2 cellular contexts compared by ENCODE assay signal in the genomic region with DNA sequence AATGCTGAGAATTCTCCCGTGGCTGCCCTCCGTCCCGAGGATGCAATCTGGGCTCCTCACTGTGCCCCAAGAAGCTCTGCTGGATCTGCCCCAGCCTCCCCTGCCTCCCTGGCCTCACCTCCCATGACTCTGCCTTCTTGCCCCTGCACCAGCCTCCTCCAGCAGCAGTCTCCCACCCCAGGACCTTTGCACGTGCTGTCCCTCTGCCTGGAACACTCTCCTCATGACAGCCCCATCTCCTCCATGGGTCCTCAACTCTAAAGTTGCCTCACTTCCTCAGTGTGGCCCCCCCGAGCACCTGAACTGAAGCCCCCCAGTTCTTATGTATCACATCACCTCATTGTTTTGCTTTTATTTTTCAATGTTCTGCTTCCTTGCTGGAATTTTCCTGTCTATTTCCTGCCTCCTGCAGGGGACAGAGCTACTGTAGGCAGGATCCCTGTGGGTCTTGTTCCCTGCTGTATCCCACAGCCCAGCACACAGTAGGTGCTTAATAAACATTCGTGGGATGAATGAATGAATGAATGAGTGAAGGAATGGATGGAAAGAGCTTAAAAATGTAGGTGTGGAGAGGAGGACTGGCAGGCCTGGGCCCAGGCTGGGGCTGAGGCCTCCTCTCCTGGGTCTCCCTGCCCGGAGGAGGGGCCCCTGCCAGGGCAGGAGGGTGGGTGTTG.
TF ChIP-seq lines count a peak whose summit lies in the region.

No MANE protein-coding gene starts in this region.

TF ChIP-seq in HEK293, 187 proteins besides CTCF, POLR2A, EP300 and RAD21:
- TF ChIP-seq ZNF623 (tag by site-specific recombination; IDR thresholded peaks at IDR 0.05), result peak; percentile 99
- no peak for TF ChIP-seq ZNF19 (tag by site-specific recombination; IDR thresholded peaks at IDR 0.05; ENCODE audit: low read depth)
- no peak for TF ChIP-seq ZNF707 (tag by site-specific recombination; IDR thresholded peaks at IDR 0.05)
- no peak for TF ChIP-seq ZNF404 (tag by site-specific recombination; IDR thresholded peaks at IDR 0.05)
- TF ChIP-seq ZNF544 (tag by site-specific recombination; IDR thresholded peaks at IDR 0.05), result no peak
- TF ChIP-seq, protein P1, sequence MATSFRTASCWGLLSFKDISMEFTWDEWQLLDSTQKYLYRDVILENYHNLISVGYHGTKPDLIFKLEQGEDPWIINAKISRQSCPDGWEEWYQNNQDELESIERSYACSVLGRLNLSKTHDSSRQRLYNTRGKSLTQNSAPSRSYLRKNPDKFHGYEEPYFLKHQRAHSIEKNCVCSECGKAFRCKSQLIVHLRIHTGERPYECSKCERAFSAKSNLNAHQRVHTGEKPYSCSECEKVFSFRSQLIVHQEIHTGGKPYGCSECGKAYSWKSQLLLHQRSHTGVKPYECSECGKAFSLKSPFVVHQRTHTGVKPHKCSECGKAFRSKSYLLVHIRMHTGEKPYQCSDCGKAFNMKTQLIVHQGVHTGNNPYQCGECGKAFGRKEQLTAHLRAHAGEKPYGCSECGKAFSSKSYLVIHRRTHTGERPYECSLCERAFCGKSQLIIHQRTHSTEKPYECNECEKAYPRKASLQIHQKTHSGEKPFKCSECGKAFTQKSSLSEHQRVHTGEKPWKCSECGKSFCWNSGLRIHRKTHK (tag by site-specific recombination; IDR thresholded peaks at IDR 0.05), result no peak
- 0 out of 2 replicates have a peak, but pooled peaks have one; percentile 19 for TF ChIP-seq ZNF24 (tag by site-specific recombination; IDR thresholded peaks at IDR 0.05)
- TF ChIP-seq, protein P2, sequence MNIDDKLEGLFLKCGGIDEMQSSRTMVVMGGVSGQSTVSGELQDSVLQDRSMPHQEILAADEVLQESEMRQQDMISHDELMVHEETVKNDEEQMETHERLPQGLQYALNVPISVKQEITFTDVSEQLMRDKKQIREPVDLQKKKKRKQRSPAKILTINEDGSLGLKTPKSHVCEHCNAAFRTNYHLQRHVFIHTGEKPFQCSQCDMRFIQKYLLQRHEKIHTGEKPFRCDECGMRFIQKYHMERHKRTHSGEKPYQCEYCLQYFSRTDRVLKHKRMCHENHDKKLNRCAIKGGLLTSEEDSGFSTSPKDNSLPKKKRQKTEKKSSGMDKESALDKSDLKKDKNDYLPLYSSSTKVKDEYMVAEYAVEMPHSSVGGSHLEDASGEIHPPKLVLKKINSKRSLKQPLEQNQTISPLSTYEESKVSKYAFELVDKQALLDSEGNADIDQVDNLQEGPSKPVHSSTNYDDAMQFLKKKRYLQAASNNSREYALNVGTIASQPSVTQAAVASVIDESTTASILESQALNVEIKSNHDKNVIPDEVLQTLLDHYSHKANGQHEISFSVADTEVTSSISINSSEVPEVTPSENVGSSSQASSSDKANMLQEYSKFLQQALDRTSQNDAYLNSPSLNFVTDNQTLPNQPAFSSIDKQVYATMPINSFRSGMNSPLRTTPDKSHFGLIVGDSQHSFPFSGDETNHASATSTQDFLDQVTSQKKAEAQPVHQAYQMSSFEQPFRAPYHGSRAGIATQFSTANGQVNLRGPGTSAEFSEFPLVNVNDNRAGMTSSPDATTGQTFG (tag by site-specific recombination; IDR thresholded peaks at IDR 0.05; ENCODE audit: borderline replicate concordance), result no peak
- TF ChIP-seq, protein P3, sequence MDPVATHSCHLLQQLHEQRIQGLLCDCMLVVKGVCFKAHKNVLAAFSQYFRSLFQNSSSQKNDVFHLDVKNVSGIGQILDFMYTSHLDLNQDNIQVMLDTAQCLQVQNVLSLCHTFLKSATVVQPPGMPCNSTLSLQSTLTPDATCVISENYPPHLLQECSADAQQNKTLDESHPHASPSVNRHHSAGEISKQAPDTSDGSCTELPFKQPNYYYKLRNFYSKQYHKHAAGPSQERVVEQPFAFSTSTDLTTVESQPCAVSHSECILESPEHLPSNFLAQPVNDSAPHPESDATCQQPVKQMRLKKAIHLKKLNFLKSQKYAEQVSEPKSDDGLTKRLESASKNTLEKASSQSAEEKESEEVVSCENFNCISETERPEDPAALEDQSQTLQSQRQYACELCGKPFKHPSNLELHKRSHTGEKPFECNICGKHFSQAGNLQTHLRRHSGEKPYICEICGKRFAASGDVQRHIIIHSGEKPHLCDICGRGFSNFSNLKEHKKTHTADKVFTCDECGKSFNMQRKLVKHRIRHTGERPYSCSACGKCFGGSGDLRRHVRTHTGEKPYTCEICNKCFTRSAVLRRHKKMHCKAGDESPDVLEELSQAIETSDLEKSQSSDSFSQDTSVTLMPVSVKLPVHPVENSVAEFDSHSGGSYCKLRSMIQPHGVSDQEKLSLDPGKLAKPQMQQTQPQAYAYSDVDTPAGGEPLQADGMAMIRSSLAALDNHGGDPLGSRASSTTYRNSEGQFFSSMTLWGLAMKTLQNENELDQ (tag by site-specific recombination; IDR thresholded peaks at IDR 0.05; ENCODE audit: low read depth), result no peak
- no peak for TF ChIP-seq ZNF426 (tag by site-specific recombination; IDR thresholded peaks at IDR 0.05)

TF ChIP-seq in H1, 55 proteins besides CTCF, POLR2A, EP300 and RAD21:
- TF ChIP-seq KDM1A (IDR thresholded peaks at IDR 0.05; ENCODE audit: borderline replicate concordance, low read length) (peak; percentile 75; the same call in 1 of the 2 replicates), CEBPB (IDR thresholded peaks at IDR 0.05; ENCODE audit: low read depth, low read length) (no peak)
